Comparison of ENCODE assay signal across 25 cellular contexts in the genomic region with DNA sequence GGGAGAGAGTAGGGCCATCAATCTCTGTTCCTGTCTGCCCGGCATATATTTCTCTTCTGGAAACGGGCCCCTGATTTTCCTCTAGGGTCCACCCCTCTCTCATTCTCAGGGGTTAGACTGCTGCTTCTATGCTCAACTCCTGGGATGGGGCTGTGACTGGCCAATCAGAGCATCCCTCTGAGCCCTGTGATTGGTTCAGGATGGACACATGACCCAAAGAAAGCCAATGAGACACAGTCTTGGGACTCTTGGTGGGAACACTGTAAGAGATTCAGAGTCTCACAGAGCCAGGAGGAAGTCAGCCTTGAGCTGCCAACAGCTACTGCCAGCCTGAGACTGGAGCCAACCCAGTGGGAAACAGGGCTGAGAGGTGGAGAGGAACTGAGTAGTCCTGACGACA. TPM values are rescaled to one million over a fixed set of nuclear protein-coding genes. Genes with fewer than 3 reads are reported as not detected.
A peak's percentile ranks its signal among the peaks of the same experiment; 100 is the strongest.
DNase-seq lines count a peak whose midpoint lies in the region; ATAC-seq lines count a peak whose summit lies in the region.
"Had no signal": no experiment of that assay in that cellular context is flagged by ENCODE, and none has a peak within 500 bp of the region (broad histone marks: within the 10 kb centered on the region; RNA-seq: fewer than 3 reads in every experiment).

No MANE protein-coding gene starts in this region.

- H3K9me3 ChIP-seq in GM23248 (ENCODE audit: low read depth): no peaks in the 10 kb centered on the region
- H3K9me3 ChIP-seq: BLaER1, SJSA1 had no signal

- no peak overlapping the region for H3K9ac ChIP-seq in GM23248
- H3K9ac ChIP-seq: BLaER1 had no signal

- in situ Hi-C loops in GM23248 (cut with MboI): no loop called here
- in situ Hi-C loops in SK-MEL-5 (cut with HindIII; ENCODE audit: low pct_unique_long_range_greater_than_20kb, low sequenced_read_pairs): no loop called here

- peaks cover 3% of the 10 kb centered on the region for H3K36me3 Mint-ChIP-seq in effector memory CD8-positive, alpha-beta T cell (ENCODE audit: insufficient read depth)

- peaks cover 9 to 10% of the 10 kb centered on the region in 2 donors for H3K4me1 Mint-ChIP-seq in effector memory CD8-positive, alpha-beta T cell (ENCODE audit: low read depth in 2 of 2)

- no peaks in the 10 kb centered on the region for H3K27me3 ChIP-seq in GM23248 (replicated peaks; ENCODE audit: insufficient read depth)
- H3K27me3 ChIP-seq: BLaER1 had no signal

- peaks cover 22% of the 10 kb centered on the region in 2 donors for H3K27me3 Mint-ChIP-seq in effector memory CD8-positive, alpha-beta T cell

- H2AFZ ChIP-seq in GM23248: no peak overlapping the region
- H2AFZ ChIP-seq: GM23338 had no signal

- H3K9me3 Mint-ChIP-seq in effector memory CD8-positive, alpha-beta T cell: no peaks in the 10 kb centered on the region
- H3K9me3 Mint-ChIP-seq: CD4-positive, alpha-beta T cell; GM23338 had no signal

- no peak overlapping the region for H3K27ac ChIP-seq in GM23248
- H3K27ac ChIP-seq: BLaER1, HL-60, SJSA1 had no signal

- H3K27ac Mint-ChIP-seq in effector memory CD8-positive, alpha-beta T cell: no peak overlapping the region
- H3K27ac Mint-ChIP-seq: CD4-positive, alpha-beta T cell; GM23338; T-helper 17 cell had no signal

- H4K20me1 ChIP-seq in GM23248 (ENCODE audit: insufficient read depth): no peaks in the 10 kb centered on the region
- H4K20me1 ChIP-seq: BLaER1 had no signal

- no peak overlapping the region for H3K4me2 ChIP-seq in GM23248 (ENCODE audit: unreplicated experiment)
- H3K4me2 ChIP-seq: BLaER1, GM23338 had no signal

- 73 to 78% methylated on average over 3 of the region's 3 CpGs for WGBS in GM23248 (ENCODE audit: low coverage in 1 of 2, low lambda C conversion rate in 2 of 2, missing lambda C conversion rate in 2 of 2), 2 experiments

- H3K9me2 ChIP-seq in GM23248 (ENCODE audit: insufficient read depth): 0 out of 2 replicates have a peak, but pooled peaks cover 6% of the 10 kb centered on the region

- peaks cover 21% of the 10 kb centered on the region for H3K4me1 ChIP-seq in GM23248 (ENCODE audit: insufficient read depth)

- H3K79me2 ChIP-seq in GM23248 (ENCODE audit: insufficient read depth): no peaks in the 10 kb centered on the region

- H3K4me3 Mint-ChIP-seq in effector memory CD8-positive, alpha-beta T cell: no peak overlapping the region
- H3K4me3 Mint-ChIP-seq: CD4-positive, alpha-beta T cell; GM23338; T-helper 17 cell had no signal

- peaks cover 32% of the 10 kb centered on the region for H3K36me3 ChIP-seq in GM23248 (ENCODE audit: low read depth)
- H3K36me3 ChIP-seq: BLaER1, SJSA1 had no signal

- no peak for ATAC-seq in effector memory CD8-positive, alpha-beta T cell (replicated peaks)
- no peak for ATAC-seq in HG02588 (IDR thresholded peaks at IDR 0.05; ENCODE audit: unreplicated experiment)
- ATAC-seq: GM23338, HCT116, T-helper 17 cell had no signal

- H3F3A ChIP-seq in GM23248 (ENCODE audit: insufficient read depth): peaks cover 68% of the 10 kb centered on the region

- H3K4me3 ChIP-seq in GM23248: no peak overlapping the region
- H3K4me3 ChIP-seq: BLaER1, GM23338, SJSA1 had no signal

- peak; percentile 20 for DNase-seq in GM23248
- DNase-seq in HT-29 (ENCODE audit: low spot score): peak; percentile 23
- DNase-seq in SK-MEL-5 (ENCODE audit: low read depth, low spot score): peak; percentile 26
- peak; percentile 26 for DNase-seq in germinal center (ENCODE audit: low spot score)
- no peak for DNase-seq in COLO829 (ENCODE audit: low spot score)
- no peak for DNase-seq in nucleus accumbens (lab: John Stamatoyannopoulos, UW)
- no peak for DNase-seq in effector memory CD8-positive, alpha-beta T cell
- DNase-seq: ACHN; CD4-positive, alpha-beta T cell; Kasumi-1; NCI-H1048; NCI-H1417 treated with DMSO at 0.1 percent for 48 hours; NCI-H187; NCI-H446 treated with DMSO at 0.1 percent for 48 hours; NCI-H69; OCI-M1; SW 1271; T-helper 17 cell had no signal

RNA-seq across cellular contexts. Expression of a gene that starts 31.1 kb away (rescaled TPM):
- 0.11 TPM in 1 of 2 replicates, not detected in the other for total RNA-seq in GM23248 (2014; rRNA removed; shearing (Covaris generic))
- polyA plus RNA-seq in GM23248 (2016; fragmentation: Nextera tagmentation; extraction: Ambion mirVana): 0.13 TPM in 1 of 2 replicates, not detected in the other
- total RNA-seq in HT-29 (2014; rRNA removed; shearing (Covaris generic)): not detected in 2 replicates
- total RNA-seq in SK-MEL-5 (2014; rRNA removed; shearing (Covaris generic)): 0.05 TPM in 1 of 2 replicates, not detected in the other
- 0.01 and 0.07 TPM in 2 replicates for polyA plus RNA-seq in SK-MEL-5 (2015; cell fraction: cytosol; rRNA removed)
- 0.01 TPM in 1 of 2 replicates, not detected in the other for polyA plus RNA-seq in SK-MEL-5 (2015; cell fraction: nucleus; rRNA removed)

RNA-seq across cellular contexts. Expression of a gene that starts 54.4 kb away (rescaled TPM):
- 178 and 192 TPM in 2 replicates for total RNA-seq in GM23248 (2014; rRNA removed; shearing (Covaris generic))
- 109 and 114 TPM in 2 replicates for polyA plus RNA-seq in GM23248 (2016; fragmentation: Nextera tagmentation; extraction: Ambion mirVana)
- total RNA-seq in HT-29 (2014; rRNA removed; shearing (Covaris generic)): not detected in 2 replicates
- total RNA-seq in SK-MEL-5 (2014; rRNA removed; shearing (Covaris generic)): 0.16 TPM in 1 of 2 replicates, not detected in the other
- 0.17 and 0.58 TPM in 2 replicates for polyA plus RNA-seq in SK-MEL-5 (2015; cell fraction: cytosol; rRNA removed)
- 0.06 TPM in 1 of 2 replicates, not detected in the other for polyA plus RNA-seq in SK-MEL-5 (2015; cell fraction: nucleus; rRNA removed)
- total RNA-seq: CD4-positive, alpha-beta T cell; MCF 10A; SJSA1; T-helper 17 cell had no signal

Comparison
In these comparisons a context has a peak if more than half of its experiments do, and no peak if none do; other contexts are left out.
1. DNase-seq: peak in GM23248 (single experiment), HT-29 (single experiment), SK-MEL-5 (single experiment) and germinal center (single experiment); none in COLO829 (single experiment), nucleus accumbens (0 of 56) and effector memory CD8-positive, alpha-beta T cell (0 of 3).
2. RNA of a gene that starts 54.4 kb away (total RNA-seq): 178 to 192 TPM in GM23248; 0.16 TPM in SK-MEL-5 and not detected in HT-29; every median in the first group is over 100 times any median in the second.